In the genomic region with DNA sequence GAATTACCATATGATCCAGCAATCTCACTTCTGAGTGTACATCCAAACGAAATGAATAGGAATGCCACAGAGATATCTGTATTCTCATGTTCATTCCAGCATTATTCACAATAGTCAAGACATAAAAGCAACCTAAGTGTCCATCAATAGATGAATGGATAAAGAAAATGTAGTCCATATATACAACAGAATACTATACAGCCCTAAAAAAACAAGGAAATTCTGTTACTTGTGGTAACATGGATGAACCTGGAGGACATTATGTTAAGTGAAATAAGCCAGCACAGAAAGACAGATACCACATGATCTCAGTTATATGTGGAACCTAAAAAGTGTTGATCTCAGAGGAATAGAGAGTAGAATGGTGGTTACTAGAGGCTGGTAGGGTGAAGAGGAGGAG, we compare ENCODE assay signal across 10 cellular contexts. TPM values are rescaled to one million over a fixed set of nuclear protein-coding genes. Genes with fewer than 3 reads are reported as not detected.
"Had no signal": no experiment of that assay in that cellular context is flagged by ENCODE, and none has a peak within 500 bp of the region (broad histone marks: within the 10 kb centered on the region; RNA-seq: fewer than 3 reads in every experiment).

No MANE protein-coding gene starts in this region.

- H3K9ac ChIP-seq: KMS-11 had no signal

- FAIRE-seq: HepG2, HTR-8/SVneo, K562 had no signal

- H3K4me2 ChIP-seq: KMS-11 had no signal

- H3K4me3 ChIP-seq: K562 had no signal

- DNase-seq: IMR-90, Karpas-422, KBM-7, KG1 had no signal

- H3K27ac ChIP-seq: HL-60, KMS-11 had no signal

- ATAC-seq: HepG2, K562 had no signal

RNA-seq across cellular contexts. Expression of a gene that starts 26.7 kb away (rescaled TPM):
- polyA plus RNA-seq: IgD-negative memory B cell had no signal
